In genomic region chr3:195270350-195271115, GRCh38 we compare ENCODE assay signal across 8 cellular contexts. TPM values are rescaled to one million over a fixed set of nuclear protein-coding genes. Genes with fewer than 3 reads are reported as not detected.
DNase-seq lines count a peak whose midpoint lies in the region; ATAC-seq, FAIRE-seq and TF ChIP-seq lines count a peak whose summit lies in the region.

No MANE protein-coding gene starts in this region.

- H3K36me3 ChIP-seq in NT2/D1 (ENCODE audit: insufficient read depth, insufficient read length, low read length) (peaks cover 36% of the 10 kb centered on the region), pancreas (no peaks in the 10 kb centered on the region)

- peak overlapping the region; percentile 94 for H3K9ac ChIP-seq in NT2/D1 (ENCODE audit: insufficient read length, low read depth)

- H3K4me3 ChIP-seq in NT2/D1 (ENCODE audit: insufficient read length, low read depth) (peak overlapping the region; percentile 88), pancreas (peak overlapping the region; percentile 85 to 95 (median 92))

- WGBS in pancreas, 2 donors = 0% methylated on average over 77 to 84 of the region's 84 CpGs

- H3K9me3 ChIP-seq in NT2/D1 (ENCODE audit: insufficient read depth, low read length) = no peaks in the 10 kb centered on the region
- H3K9me3 ChIP-seq in pancreas = no peaks in the 10 kb centered on the region

- peak; percentile 64 for DNase-seq in Daoy (ENCODE audit: low read depth)
- DNase-seq in HS-5 (ENCODE audit: low read depth) = peak; percentile 49
- DNase-seq in NT2/D1 (ENCODE audit: low read depth, low spot score) = peak; percentile 57
- peak; percentile 74 for DNase-seq in activated naive CD4-positive, alpha-beta T cell treated with Interleukin-2 at 50 U/mL for 16 hours
- DNase-seq in Right ventricle myocardium inferior (ENCODE audit: missing footprints) = no peak
- peak; percentile 37 to 85 (median 66) for DNase-seq in pancreas
- DNase-seq in frontal cortex (ENCODE audit: low spot score in 2 of 2) = no peak

- peak; percentile 64 for ATAC-seq in GM21390 (IDR thresholded peaks at IDR 0.05; ENCODE audit: unreplicated experiment)
- peak; percentile 77 for ATAC-seq in Right ventricle myocardium inferior
- peak; percentile 77 to 83 (median 81) for ATAC-seq in pancreas

- H3K27me3 ChIP-seq in NT2/D1 (ENCODE audit: insufficient read depth, insufficient read length) (no peaks in the 10 kb centered on the region), pancreas (no peaks in the 10 kb centered on the region)

- H3K27ac ChIP-seq in pancreas = peak overlapping the region; percentile 70 to 76 (median 72)

- FAIRE-seq in pancreas (lab: Jason Lieb, UNC) (no peak), frontal cortex (lab: Jason Lieb, UNC) (no peak)

- intact Hi-C loops in Right ventricle myocardium inferior (cut with DNase I) = loop anchor here (1.0 to 2.0 kb wide), 2 partner anchors 172 to 253 kb away; partner anchors contain the start of gene ACAP2
- intact Hi-C loops in pancreas (cut with DNase I) = loop anchor here in 1 of 3 donors (5.0 kb wide), 1 partner anchor 257 kb away; no protein-coding TSS in a partner anchor

- H3K4me1 ChIP-seq in NT2/D1 (ENCODE audit: insufficient read depth, insufficient read length) (peaks cover 11% of the 10 kb centered on the region), pancreas (peaks cover 0 to 8% (median 3%) of the 10 kb centered on the region in 3 donors)

- TF ChIP-seq CTCF in pancreas (IDR thresholded peaks at IDR 0.05) = peak; percentile 30 to 46 (median 41)

RNA-seq across cellular contexts. Expression of gene XXYLT1, which starts 0.4 kb away (rescaled TPM):
- 20.9 and 28.7 TPM in 2 replicates for total RNA-seq in Daoy (2014; rRNA removed; shearing (Covaris generic))
- total RNA-seq in Right ventricle myocardium inferior = 2.7 TPM
- total RNA-seq in pancreas = 1 to 10 TPM; 1.8 to 5.0 (median 2.5) TPM
- 1 to 10 TPM; 2.5 to 3.4 TPM for polyA plus RNA-seq in pancreas
- total RNA-seq in frontal cortex = 23.6 TPM

Comparison
In these comparisons a context has a peak if more than half of its experiments do, and no peak if none do; other contexts are left out.
1. DNase-seq: peak in Daoy (single experiment), HS-5 (single experiment), NT2/D1 (single experiment), activated naive CD4-positive, alpha-beta T cell treated with Interleukin-2 at 50 U/mL for 16 hours (single experiment) and pancreas (6 of 6); none in Right ventricle myocardium inferior (single experiment) and frontal cortex (0 of 2).
2. Peak in every context shown above with its lines, with median percentiles within 50 percentile points of each other: ATAC-seq.